In genomic region chrX:102720237-102721168, GRCh38 we compare ENCODE assay signal across 9 cellular contexts. TPM values are rescaled to one million over a fixed set of nuclear protein-coding genes. Genes with fewer than 3 reads are reported as not detected.
A peak's percentile ranks its signal among the peaks of the same experiment; 100 is the strongest.
DNase-seq lines count a peak whose midpoint lies in the region; ATAC-seq, FAIRE-seq and TF ChIP-seq lines count a peak whose summit lies in the region.
"Had no signal": no experiment of that assay in that cellular context is flagged by ENCODE, and none has a peak within 500 bp of the region (broad histone marks: within the 10 kb centered on the region; RNA-seq: fewer than 3 reads in every experiment).

Gene GPRASP3 (plus strand): TSS chrX:102720743. CDS start chrX:102748996, 28,253 bp downstream.

- intact Hi-C loops in Panc1 (cut with micrococcal nuclease; ENCODE audit: unreplicated experiment) (loop anchor here (10.0 kb wide), 1 partner anchor 114 kb away; no protein-coding TSS in a partner anchor), pancreas (cut with DNase I) (no loop called here)

- CTCF ChIA-PET in Panc1 (lab: Charles Lee) = interaction anchor here (0.5 kb wide), 1 partner anchor 48 kb away, joined by 4 read pairs; no protein-coding TSS in a partner anchor

- DNase-seq in SIG-M5 treated with dmso at 0.1 percent for 504 hours (lab: John Stamatoyannopoulos, UW; ENCODE audit: unreplicated experiment) = peak; percentile 29
- no peak for DNase-seq in SIG-M5 (lab: John Stamatoyannopoulos, UW)
- DNase-seq in Panc1 (ENCODE audit: low read depth, low spot score) = peak; percentile 71
- peak; percentile 77 for DNase-seq in activated naive CD4-positive, alpha-beta T cell treated with anti-CD3 and anti-CD28 coated beads, Interleukin-2, amount 50 U/mL, for 16 hours
- DNase-seq in glomerular endothelial cell (ENCODE audit: extremely low read depth, low read depth, low spot score) = peak; percentile 23
- peak; percentile 76 to 85 (median 80) for DNase-seq in pancreas
- DNase-seq in thoracic aorta (ENCODE audit: low spot score) = no peak
- DNase-seq: DND-41 had no signal

- BruUV-seq in Panc1 (replicated peaks; lab: Mats Ljungman, UMichigan) = no TSS peak

- in situ Hi-C loops in Panc1 (cut with HindIII; ENCODE audit: low pct_unique_long_range_greater_than_20kb, low sequenced_read_pairs) = no loop called here

- POLR2A ChIA-PET in Panc1 (lab: Charles Lee) = no interaction called here

- H3K27me3 ChIP-seq in Panc1 (ENCODE audit: control insufficient read depth, insufficient read depth, low read length) (no peaks in the 10 kb centered on the region), pancreas (peaks cover 0 to 3% (median 0%) of the 10 kb centered on the region in 4 donors), thoracic aorta (replicated peaks; ENCODE audit: insufficient read depth) (no peaks in the 10 kb centered on the region)

- H3K4me3 ChIP-seq in Panc1 (ENCODE audit: low read depth in 2 of 2, low read length in 2 of 2) = peak within 1 kb of the TSS; percentile 56 to 87
- H3K4me3 ChIP-seq in pancreas = peak within 1 kb of the TSS; percentile 6 to 41 (median 21)
- H3K4me3 ChIP-seq in thoracic aorta = peak within 1 kb of the TSS; percentile 72

- no peak for FAIRE-seq in pancreas (lab: Jason Lieb, UNC)

- WGBS in pancreas, 2 donors = 1 to 23% methylated on average over 31 of the region's 31 CpGs

- H3K27ac ChIP-seq in Panc1 (ENCODE audit: low read length) = peak within 1 kb of the TSS; percentile 64; the same call in 1 of the 2 replicates
- no peak within 1 kb of the TSS for H3K27ac ChIP-seq in pancreas
- no peak within 1 kb of the TSS for H3K27ac ChIP-seq in thoracic aorta

- no peak for TF ChIP-seq CTCF in Panc1 (IDR thresholded peaks at IDR 0.05)
- TF ChIP-seq CTCF in pancreas (IDR thresholded peaks at IDR 0.05) = no peak
- no peak for TF ChIP-seq CTCF in thoracic aorta (IDR thresholded peaks at IDR 0.05)

- H3K36me3 ChIP-seq in Panc1 (ENCODE audit: control insufficient read depth, insufficient read depth, low read length) (no peaks in the 10 kb centered on the region), pancreas (no peaks in the 10 kb centered on the region), thoracic aorta (no peaks in the 10 kb centered on the region)

- H3K9me3 ChIP-seq in Panc1 (ENCODE audit: control insufficient read depth, insufficient read depth, low read depth, low read length) (no peaks in the 10 kb centered on the region), pancreas (no peaks in the 10 kb centered on the region), thoracic aorta (no peaks in the 10 kb centered on the region)

- peak; percentile 99 for ATAC-seq in HG03565 (IDR thresholded peaks at IDR 0.05; ENCODE audit: unreplicated experiment)
- ATAC-seq in Panc1 = peak; percentile 99
- peak; percentile 95 to 99 (median 98) for ATAC-seq in pancreas
- ATAC-seq in thoracic aorta (ENCODE audit: insufficient number of reproducible peaks, low FRiP score, low read depth) = no peak

- H3K4me1 ChIP-seq in Panc1 (ENCODE audit: control insufficient read depth, insufficient read depth, low read length) (peaks cover 3% of the 10 kb centered on the region; the same call in 1 of the 2 replicates), pancreas (no peaks in the 10 kb centered on the region), thoracic aorta (ENCODE audit: control insufficient read depth in 1 of 2, low read depth in 2 of 2) (no peaks in the 10 kb centered on the region)

RNA-seq across cellular contexts. Expression of gene GPRASP3, which starts in this region (rescaled TPM):
- total RNA-seq in Panc1 (2021; ENCODE audit: unreplicated experiment) (5.6 TPM), glomerular endothelial cell (3.3 and 3.6 TPM in 2 replicates), pancreas (1 to 10 TPM; 1.8 to 3.6 (median 2.8) TPM), thoracic aorta (1 to 10 TPM; 4.2 to 7.0 TPM)
- 5.6 TPM for polyA plus RNA-seq in Panc1 (2012; ENCODE audit: insufficient read length)
- 1 to 10 TPM in 1 of 2 donors, under 1 TPM in 1; 0.57 to 1.7 TPM for polyA plus RNA-seq in pancreas

Comparison
In these comparisons a context has a peak if more than half of its experiments do, and no peak if none do; other contexts are left out.
1. DNase-seq: peak in SIG-M5 treated with dmso at 0.1 percent for 504 hours (single experiment), Panc1 (single experiment), activated naive CD4-positive, alpha-beta T cell treated with anti-CD3 and anti-CD28 coated beads, Interleukin-2, amount 50 U/mL, for 16 hours (single experiment), glomerular endothelial cell (single experiment) and pancreas (6 of 6); none in SIG-M5 (single experiment) and thoracic aorta (single experiment).
2. H3K4me3 ChIP-seq: peak in every context shown above with its lines; median percentile 72 in thoracic aorta; 72 in Panc1; 21 in pancreas.